Comparison of ENCODE assay signal across 8 cellular contexts in the genomic region with DNA sequence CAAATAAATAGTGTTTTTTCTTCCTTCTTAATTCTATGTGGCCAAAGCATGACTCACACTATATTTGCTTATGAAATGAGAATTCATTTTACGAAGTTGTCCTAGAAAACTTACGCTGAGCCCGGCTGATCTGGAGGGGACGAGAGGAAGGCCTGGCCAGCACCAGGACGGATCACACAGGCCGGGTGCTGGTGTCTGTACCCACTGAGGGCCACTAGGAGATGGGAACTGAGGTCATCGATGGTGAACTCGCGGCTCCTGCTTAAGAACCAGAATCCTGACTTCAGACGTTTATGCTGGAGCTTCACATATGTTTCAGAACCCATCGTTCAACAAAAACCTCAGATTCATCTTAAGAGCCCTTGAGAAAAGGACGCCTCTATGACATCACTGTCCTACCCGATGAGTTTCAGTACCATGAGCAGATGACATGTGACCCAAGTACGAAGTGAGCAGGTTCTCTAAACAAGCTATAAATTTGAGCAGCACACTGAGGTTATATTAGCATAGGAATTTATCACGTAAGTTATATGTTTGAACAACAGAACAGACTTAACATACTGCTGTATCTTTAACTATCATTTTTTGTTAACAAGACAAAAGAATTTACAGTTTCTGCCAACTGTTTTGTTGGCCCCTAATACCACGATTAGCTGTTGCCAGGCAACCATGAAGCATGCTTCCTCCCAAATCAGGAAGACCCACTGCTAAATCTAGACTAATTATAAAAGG.
DNase-seq lines count a peak whose midpoint lies in the region; TF ChIP-seq lines count a peak whose summit lies in the region.

No MANE protein-coding gene starts in this region.

- no peaks in the 10 kb centered on the region for H3K9me3 Mint-ChIP-seq in mesothelial cell of epicardium

- peaks cover 42% of the 10 kb centered on the region for H3K4me1 Mint-ChIP-seq in mesothelial cell of epicardium

- H3K27ac ChIP-seq in HEK293 (ENCODE audit: extremely low read depth, low read depth, low read length) (no peak overlapping the region; the same call in 1 of the 2 replicates), caudate nucleus (ENCODE audit: low read depth, low read length) (peak overlapping the region; percentile 92)

- no peaks in the 10 kb centered on the region for H3K27me3 Mint-ChIP-seq in mesothelial cell of epicardium (ENCODE audit: low read depth)

- H3K4me3 Mint-ChIP-seq in mesothelial cell of epicardium: no peak overlapping the region

- CTCF ChIA-PET in HEK293 (lab: Yijun Ruan, JAX): interaction anchor here (0.6 kb wide), 1 partner anchor 877 kb away, joined by 3 read pairs; no protein-coding TSS in a partner anchor

- H3K36me3 ChIP-seq in HEK293 (ENCODE audit: control insufficient read depth in 2 of 2, insufficient read depth in 1 of 2, low read length in 2 of 2): no peaks in the 10 kb centered on the region; a peak in 1 of 3 replicates

- H3K27ac Mint-ChIP-seq in mesothelial cell of epicardium: peak overlapping the region; percentile 95

- H3K4me3 ChIP-seq in HEK293 (ENCODE audit: low read depth, low read length): no peak overlapping the region

- no peak for TF ChIP-seq CTCF in HEK293 (tag by site-specific recombination; IDR thresholded peaks at IDR 0.05)
- no peak for TF ChIP-seq CTCF in mesothelial cell of epicardium (IDR thresholded peaks at IDR 0.05; ENCODE audit: unreplicated experiment)

- DNase-seq in NCI-H345 (lab: John Stamatoyannopoulos, UW): peak; percentile 55
- no peak for DNase-seq in NCI-H345 treated with DMSO at 0.1 percent for 48 hours (lab: John Stamatoyannopoulos, UW; ENCODE audit: unreplicated experiment)
- DNase-seq in NCI-H2107 (lab: John Stamatoyannopoulos, UW): peak; percentile 64
- peak in 3 of 61 donors; percentile 4 to 25 (median 8) for DNase-seq in caudate nucleus (lab: John Stamatoyannopoulos, UW)
- DNase-seq in mesothelial cell of epicardium (ENCODE audit: low spot score in 2 of 2, unreplicated experiment in 2 of 2): no peak
- DNase-seq in iPS-NIHi11 (ENCODE audit: low spot score): no peak
- DNase-seq in retina: no peak

- peaks cover 27% of the 10 kb centered on the region for H3K4me1 ChIP-seq in HEK293 (ENCODE audit: control insufficient read depth, insufficient read depth, low read length)

- POLR2A ChIA-PET in HEK293 (lab: Yijun Ruan, JAX): no interaction called here

- H3K9me3 ChIP-seq in HEK293 (ENCODE audit: control insufficient read depth, insufficient read depth, low read depth, low read length): no peaks in the 10 kb centered on the region

- peaks cover 12% of the 10 kb centered on the region for H3K36me3 Mint-ChIP-seq in mesothelial cell of epicardium

TF ChIP-seq in HEK293, 187 proteins besides CTCF, POLR2A, EP300 and RAD21 (continues in another document):
- TF ChIP-seq FEZF1 (tag by site-specific recombination; IDR thresholded peaks at IDR 0.05) (peak; percentile 88), SP3 (tag by site-specific recombination; IDR thresholded peaks at IDR 0.05) (no peak), OVOL3 (tag by site-specific recombination; IDR thresholded peaks at IDR 0.05) (no peak), ZNF292 (tag by site-specific recombination; IDR thresholded peaks at IDR 0.05; ENCODE audit: borderline replicate concordance, low read depth) (no peak), ZSCAN23 (tag by site-specific recombination; IDR thresholded peaks at IDR 0.05) (no peak), HOXD13 (CRISPR knock-in tag; IDR thresholded peaks at IDR 0.05; ENCODE audit: borderline replicate concordance) (no peak), ZNF335 (tag by site-specific recombination; conservative IDR thresholded peaks at IDR 0.05) (0 out of 2 replicates have a peak, but pooled peaks have one; percentile 16), ZNF266 (tag by site-specific recombination; IDR thresholded peaks at IDR 0.05; ENCODE audit: low read depth) (no peak), ZFP41 (tag by site-specific recombination; IDR thresholded peaks at IDR 0.05; ENCODE audit: borderline replicate concordance) (no peak), ZNF202 (tag by site-specific recombination; IDR thresholded peaks at IDR 0.05; ENCODE audit: borderline replicate concordance) (no peak), ZNF211 (tag by site-specific recombination; IDR thresholded peaks at IDR 0.05; ENCODE audit: low read depth) (no peak), ZNF350 (tag by site-specific recombination; IDR thresholded peaks at IDR 0.05) (no peak), ZNF23 (tag by site-specific recombination; IDR thresholded peaks at IDR 0.05; ENCODE audit: borderline replicate concordance) (no peak), ZNF600 (tag by site-specific recombination; IDR thresholded peaks at IDR 0.05) (0 out of 2 replicates have a peak, but pooled peaks have one; percentile 15)
- TF ChIP-seq, protein P1, sequence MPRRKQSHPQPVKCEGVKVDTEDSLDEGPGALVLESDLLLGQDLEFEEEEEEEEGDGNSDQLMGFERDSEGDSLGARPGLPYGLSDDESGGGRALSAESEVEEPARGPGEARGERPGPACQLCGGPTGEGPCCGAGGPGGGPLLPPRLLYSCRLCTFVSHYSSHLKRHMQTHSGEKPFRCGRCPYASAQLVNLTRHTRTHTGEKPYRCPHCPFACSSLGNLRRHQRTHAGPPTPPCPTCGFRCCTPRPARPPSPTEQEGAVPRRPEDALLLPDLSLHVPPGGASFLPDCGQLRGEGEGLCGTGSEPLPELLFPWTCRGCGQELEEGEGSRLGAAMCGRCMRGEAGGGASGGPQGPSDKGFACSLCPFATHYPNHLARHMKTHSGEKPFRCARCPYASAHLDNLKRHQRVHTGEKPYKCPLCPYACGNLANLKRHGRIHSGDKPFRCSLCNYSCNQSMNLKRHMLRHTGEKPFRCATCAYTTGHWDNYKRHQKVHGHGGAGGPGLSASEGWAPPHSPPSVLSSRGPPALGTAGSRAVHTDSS (tag by site-specific recombination; IDR thresholded peaks at IDR 0.05): no peak
- TF ChIP-seq, protein P2, sequence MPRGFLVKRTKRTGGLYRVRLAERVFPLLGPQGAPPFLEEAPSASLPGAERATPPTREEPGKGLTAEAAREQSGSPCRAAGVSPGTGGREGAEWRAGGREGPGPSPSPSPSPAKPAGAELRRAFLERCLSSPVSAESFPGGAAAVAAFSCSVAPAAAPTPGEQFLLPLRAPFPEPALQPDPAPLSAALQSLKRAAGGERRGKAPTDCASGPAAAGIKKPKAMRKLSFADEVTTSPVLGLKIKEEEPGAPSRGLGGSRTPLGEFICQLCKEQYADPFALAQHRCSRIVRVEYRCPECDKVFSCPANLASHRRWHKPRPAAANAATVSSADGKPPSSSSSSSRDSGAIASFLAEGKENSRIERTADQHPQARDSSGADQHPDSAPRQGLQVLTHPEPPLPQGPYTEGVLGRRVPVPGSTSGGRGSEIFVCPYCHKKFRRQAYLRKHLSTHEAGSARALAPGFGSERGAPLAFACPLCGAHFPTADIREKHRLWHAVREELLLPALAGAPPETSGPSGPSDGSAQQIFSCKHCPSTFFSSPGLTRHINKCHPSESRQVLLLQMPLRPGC (tag by site-specific recombination; IDR thresholded peaks at IDR 0.05): peak; percentile 23; the same call in 1 of the 2 replicates
- TF ChIP-seq, protein P3, sequence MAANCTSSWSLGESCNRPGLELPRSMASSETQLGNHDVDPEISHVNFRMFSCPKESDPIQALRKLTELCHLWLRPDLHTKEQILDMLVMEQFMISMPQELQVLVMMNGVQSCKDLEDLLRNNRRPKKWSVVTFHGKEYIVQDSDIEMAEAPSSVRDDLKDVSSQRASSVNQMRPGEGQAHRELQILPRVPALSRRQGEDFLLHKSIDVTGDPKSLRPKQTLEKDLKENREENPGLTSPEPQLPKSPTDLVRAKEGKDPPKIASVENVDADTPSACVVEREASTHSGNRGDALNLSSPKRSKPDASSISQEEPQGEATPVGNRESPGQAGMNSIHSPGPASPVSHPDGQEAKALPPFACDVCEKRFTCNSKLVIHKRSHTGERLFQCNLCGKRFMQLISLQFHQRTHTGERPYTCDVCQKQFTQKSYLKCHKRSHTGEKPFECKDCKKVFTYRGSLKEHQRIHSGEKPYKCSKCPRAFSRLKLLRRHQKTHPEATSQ (tag by site-specific recombination; IDR thresholded peaks at IDR 0.05): no peak
- TF ChIP-seq, protein P4, sequence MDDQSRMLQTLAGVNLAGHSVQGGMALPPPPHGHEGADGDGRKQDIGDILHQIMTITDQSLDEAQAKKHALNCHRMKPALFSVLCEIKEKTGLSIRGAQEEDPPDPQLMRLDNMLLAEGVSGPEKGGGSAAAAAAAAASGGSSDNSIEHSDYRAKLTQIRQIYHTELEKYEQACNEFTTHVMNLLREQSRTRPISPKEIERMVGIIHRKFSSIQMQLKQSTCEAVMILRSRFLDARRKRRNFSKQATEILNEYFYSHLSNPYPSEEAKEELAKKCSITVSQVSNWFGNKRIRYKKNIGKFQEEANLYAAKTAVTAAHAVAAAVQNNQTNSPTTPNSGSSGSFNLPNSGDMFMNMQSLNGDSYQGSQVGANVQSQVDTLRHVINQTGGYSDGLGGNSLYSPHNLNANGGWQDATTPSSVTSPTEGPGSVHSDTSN (CRISPR knock-in tag; IDR thresholded peaks at IDR 0.05): no peak
- TF ChIP-seq, protein P5, sequence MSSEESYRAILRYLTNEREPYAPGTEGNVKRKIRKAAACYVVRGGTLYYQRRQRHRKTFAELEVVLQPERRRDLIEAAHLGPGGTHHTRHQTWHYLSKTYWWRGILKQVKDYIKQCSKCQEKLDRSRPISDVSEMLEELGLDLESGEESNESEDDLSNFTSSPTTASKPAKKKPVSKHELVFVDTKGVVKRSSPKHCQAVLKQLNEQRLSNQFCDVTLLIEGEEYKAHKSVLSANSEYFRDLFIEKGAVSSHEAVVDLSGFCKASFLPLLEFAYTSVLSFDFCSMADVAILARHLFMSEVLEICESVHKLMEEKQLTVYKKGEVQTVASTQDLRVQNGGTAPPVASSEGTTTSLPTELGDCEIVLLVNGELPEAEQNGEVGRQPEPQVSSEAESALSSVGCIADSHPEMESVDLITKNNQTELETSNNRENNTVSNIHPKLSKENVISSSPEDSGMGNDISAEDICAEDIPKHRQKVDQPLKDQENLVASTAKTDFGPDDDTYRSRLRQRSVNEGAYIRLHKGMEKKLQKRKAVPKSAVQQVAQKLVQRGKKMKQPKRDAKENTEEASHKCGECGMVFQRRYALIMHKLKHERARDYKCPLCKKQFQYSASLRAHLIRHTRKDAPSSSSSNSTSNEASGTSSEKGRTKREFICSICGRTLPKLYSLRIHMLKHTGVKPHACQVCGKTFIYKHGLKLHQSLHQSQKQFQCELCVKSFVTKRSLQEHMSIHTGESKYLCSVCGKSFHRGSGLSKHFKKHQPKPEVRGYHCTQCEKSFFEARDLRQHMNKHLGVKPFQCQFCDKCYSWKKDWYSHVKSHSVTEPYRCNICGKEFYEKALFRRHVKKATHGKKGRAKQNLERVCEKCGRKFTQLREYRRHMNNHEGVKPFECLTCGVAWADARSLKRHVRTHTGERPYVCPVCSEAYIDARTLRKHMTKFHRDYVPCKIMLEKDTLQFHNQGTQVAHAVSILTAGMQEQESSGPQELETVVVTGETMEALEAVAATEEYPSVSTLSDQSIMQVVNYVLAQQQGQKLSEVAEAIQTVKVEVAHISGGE (tag by site-specific recombination; conservative IDR thresholded peaks at IDR 0.05; ENCODE audit: low read depth): no peak

Comparison
In these comparisons a context has a peak if more than half of its experiments do, and no peak if none do; other contexts are left out.
1. DNase-seq: peak in NCI-H345 (single experiment) and NCI-H2107 (single experiment); none in NCI-H345 treated with DMSO at 0.1 percent for 48 hours (single experiment), mesothelial cell of epicardium (0 of 2), iPS-NIHi11 (single experiment) and retina (single experiment).